In genomic region chr12:2845280-2845679, GRCh38 we compare ENCODE assay signal across 2 cellular contexts.
TF ChIP-seq lines count a peak whose summit lies in the region.

No MANE protein-coding gene starts in this region.

TF ChIP-seq in liver, 16 proteins besides CTCF, POLR2A, EP300 and RAD21:
- no peak for TF ChIP-seq ATF3 (IDR thresholded peaks at IDR 0.05)
- TF ChIP-seq RXRA (IDR thresholded peaks at IDR 0.05): peak in 1 of 2 donors; percentile 21
- no peak for TF ChIP-seq JUND (IDR thresholded peaks at IDR 0.05)
- peak; percentile 83 for TF ChIP-seq NR2F2 (IDR thresholded peaks at IDR 0.05)
- TF ChIP-seq SP1 (IDR thresholded peaks at IDR 0.05): no peak
- peak in 1 of 2 donors; percentile 58 for TF ChIP-seq GABPA (IDR thresholded peaks at IDR 0.05 in 1 of 2, conservative IDR thresholded peaks at IDR 0.05 in 1 of 2)

TF ChIP-seq in HepG2, 621 proteins besides CTCF, POLR2A, EP300 and RAD21:
- TF ChIP-seq ZNF709 (CRISPR knock-in tag; IDR thresholded peaks at IDR 0.05) (no peak), ELF1 (CRISPR knock-in tag; IDR thresholded peaks at IDR 0.05) (no peak), ZFP36L1 (CRISPR knock-in tag; IDR thresholded peaks at IDR 0.05) (no peak), JUND (CRISPR knock-in tag; IDR thresholded peaks at IDR 0.05) (no peak), RARA (CRISPR knock-in tag; IDR thresholded peaks at IDR 0.05) (no peak), ZNF543 (CRISPR knock-in tag; IDR thresholded peaks at IDR 0.05) (no peak), ZNF547 (CRISPR knock-in tag; IDR thresholded peaks at IDR 0.05) (no peak)
- TF ChIP-seq, protein P1, sequence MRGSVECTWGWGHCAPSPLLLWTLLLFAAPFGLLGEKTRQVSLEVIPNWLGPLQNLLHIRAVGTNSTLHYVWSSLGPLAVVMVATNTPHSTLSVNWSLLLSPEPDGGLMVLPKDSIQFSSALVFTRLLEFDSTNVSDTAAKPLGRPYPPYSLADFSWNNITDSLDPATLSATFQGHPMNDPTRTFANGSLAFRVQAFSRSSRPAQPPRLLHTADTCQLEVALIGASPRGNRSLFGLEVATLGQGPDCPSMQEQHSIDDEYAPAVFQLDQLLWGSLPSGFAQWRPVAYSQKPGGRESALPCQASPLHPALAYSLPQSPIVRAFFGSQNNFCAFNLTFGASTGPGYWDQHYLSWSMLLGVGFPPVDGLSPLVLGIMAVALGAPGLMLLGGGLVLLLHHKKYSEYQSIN (CRISPR knock-in tag; IDR thresholded peaks at IDR 0.05; ENCODE audit: borderline replicate concordance): no peak
